21 cellular contexts compared by ENCODE assay signal in the genomic region with DNA sequence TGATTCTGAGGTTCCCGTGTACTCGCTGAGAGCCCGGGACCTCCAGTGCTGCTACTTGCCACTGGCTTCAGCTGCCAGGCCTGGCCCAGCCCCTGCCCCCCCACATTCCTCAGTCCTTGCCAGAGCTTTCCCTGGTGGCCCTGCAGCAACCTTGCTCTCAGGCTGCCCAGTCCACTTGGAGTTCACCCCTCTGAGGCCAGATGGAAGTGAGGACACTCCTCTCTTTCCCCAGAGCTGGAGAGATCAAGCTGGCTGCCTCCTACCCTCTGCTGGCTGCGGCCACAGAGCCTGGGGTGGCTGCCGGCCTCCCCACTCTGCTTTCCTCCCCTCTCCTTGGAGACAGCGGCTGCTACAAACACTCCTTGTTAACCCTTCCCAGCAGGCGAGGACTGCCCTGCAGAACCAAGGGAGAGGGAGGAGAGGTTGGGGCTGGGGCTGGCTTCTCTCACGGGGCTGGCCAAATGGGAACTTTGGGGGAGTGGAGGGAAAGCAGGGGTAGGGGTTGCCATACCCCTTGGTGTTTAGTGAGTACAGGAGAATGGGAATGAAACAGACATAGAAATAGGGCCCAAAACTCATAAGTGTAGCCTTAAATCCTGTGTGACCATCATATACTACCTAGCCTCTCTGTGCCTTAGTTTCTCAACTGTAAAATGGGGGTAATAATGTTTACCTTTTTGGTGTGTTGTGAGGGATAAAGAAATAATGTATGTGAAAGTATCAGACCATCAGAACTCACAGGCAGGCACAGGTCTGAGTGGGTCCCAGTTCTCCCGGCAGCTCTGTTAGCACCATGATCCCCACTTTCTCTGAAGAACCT. TPM values are rescaled to one million over a fixed set of nuclear protein-coding genes. Genes with fewer than 3 reads are reported as not detected.
DNase-seq lines count a peak whose midpoint lies in the region; ATAC-seq, FAIRE-seq and TF ChIP-seq lines count a peak whose summit lies in the region.
"Had no signal": no experiment of that assay in that cellular context is flagged by ENCODE, and none has a peak within 500 bp of the region (broad histone marks: within the 10 kb centered on the region; RNA-seq: fewer than 3 reads in every experiment).

A gene (minus strand): TSS at position 295 of the 820 bp plus-strand sequence. CDS start 389 bp downstream, outside the sequence.

- no peak for TF ChIP-seq POLR2A in HepG2 (IDR thresholded peaks at IDR 0.05; ENCODE audit: insufficient read depth in 1 of 2, low read depth in 2 of 2, low read length in 2 of 2)
- no peak for TF ChIP-seq POLR2A in right lobe of liver (IDR thresholded peaks at IDR 0.05)

- H3K9ac ChIP-seq in HepG2 (ENCODE audit: insufficient read depth, low read depth, low read length), result no peak within 1 kb of the TSS
- H3K9ac ChIP-seq in SK-N-SH, result no peak within 1 kb of the TSS

- no peaks in the 10 kb centered on the region for H3F3A ChIP-seq in SK-N-SH (replicated peaks; ENCODE audit: insufficient read depth)

- WGBS in HepG2 (ENCODE audit: low lambda C conversion rate), result 31% methylated on average over 4 of the region's 9 CpGs
- 57% methylated on average over 6 of the region's 9 CpGs for WGBS in right lobe of liver (ENCODE audit: insufficient coverage, low coverage, low lambda C conversion rate, missing lambda C conversion rate)
- WGBS in SK-N-SH (ENCODE audit: low lambda C conversion rate), result 80% methylated on average over 7 of the region's 9 CpGs

- H3K4me2 ChIP-seq in HepG2 (ENCODE audit: low read depth, low read length) (peak within 1 kb of the TSS; percentile 57), SK-N-SH (no peak within 1 kb of the TSS)

- H3K27me3 ChIP-seq in HepG2 (ENCODE audit: control insufficient read depth in 1 of 2, insufficient read depth in 2 of 2, low read length in 2 of 2), result peaks cover 2 to 48% of the 10 kb centered on the region in 2 experiments; a peak in 4 of 5 replicates
- no peaks in the 10 kb centered on the region for H3K27me3 ChIP-seq in right lobe of liver
- peaks cover 6 to 53% of the 10 kb centered on the region in 2 donors for H3K27me3 ChIP-seq in left lung
- peaks cover 11% of the 10 kb centered on the region for H3K27me3 ChIP-seq in SK-N-SH (ENCODE audit: insufficient read depth)

- no peaks in the 10 kb centered on the region for H4K20me1 ChIP-seq in HepG2 (ENCODE audit: insufficient read depth, low read length)
- H4K20me1 ChIP-seq in SK-N-SH (ENCODE audit: insufficient read depth), result no peaks in the 10 kb centered on the region

- H3K36me3 ChIP-seq in HepG2 (replicated peaks in 1 of 2; ENCODE audit: control insufficient read depth in 1 of 2, insufficient read depth in 2 of 2, low read length in 2 of 2) (no peaks in the 10 kb centered on the region), right lobe of liver (no peaks in the 10 kb centered on the region), left lung (no peaks in the 10 kb centered on the region), SK-N-SH (replicated peaks in 1 of 2; ENCODE audit: control insufficient read depth in 1 of 2, insufficient read depth in 2 of 2, low read length in 1 of 2) (no peaks in the 10 kb centered on the region)
- H3K36me3 ChIP-seq: adrenal gland, stomach had no signal

- TF ChIP-seq RAD21 in HepG2 (CRISPR knock-in tag; IDR thresholded peaks at IDR 0.05) (no peak), SK-N-SH (IDR thresholded peaks at IDR 0.05; ENCODE audit: low read length) (no peak)

- POLR2A ChIA-PET in HepG2 (lab: Yijun Ruan, JAX) (interaction anchor here (0.8 kb wide), 1 partner anchor 11 kb away, joined by 4 read pairs; no protein-coding TSS in a partner anchor), SK-N-SH (lab: Yijun Ruan, JAX) (interaction anchor here (0.6 kb wide), 1 partner anchor 37 kb away, joined by 3 read pairs; no protein-coding TSS in a partner anchor)

- H3K4me1 ChIP-seq in HepG2 (ENCODE audit: insufficient read depth, low read length) (peaks cover 21% of the 10 kb centered on the region), right lobe of liver (peaks cover 0 to 4% (median 0%) of the 10 kb centered on the region in 4 donors), left lung (peaks cover 0 to 5% of the 10 kb centered on the region in 2 donors), SK-N-SH (ENCODE audit: control insufficient read depth in 1 of 2, insufficient read depth in 2 of 2, low read depth in 1 of 2, low read length in 1 of 2) (peaks cover 0 to 15% of the 10 kb centered on the region in 2 experiments; a peak in 1 of 4 replicates)
- H3K4me1 ChIP-seq: adrenal gland had no signal

- H3K9me3 ChIP-seq in HepG2 (ENCODE audit: low read length), result no peaks in the 10 kb centered on the region
- H3K9me3 ChIP-seq in right lobe of liver, result no peaks in the 10 kb centered on the region
- H3K9me3 ChIP-seq in left lung, result no peaks in the 10 kb centered on the region
- no peaks in the 10 kb centered on the region for H3K9me3 ChIP-seq in SK-N-SH
- H3K9me3 ChIP-seq: adrenal gland, stomach had no signal

- H3K79me2 ChIP-seq in HepG2 (ENCODE audit: insufficient read depth, low read length) (no peaks in the 10 kb centered on the region), SK-N-SH (ENCODE audit: insufficient read depth) (no peaks in the 10 kb centered on the region)

- CTCF ChIA-PET in HepG2 (lab: Yijun Ruan, JAX; ENCODE audit: low intra/inter-chr PET ratio, low total read pairs), result no interaction called here
- CTCF ChIA-PET in SK-N-SH (lab: Yijun Ruan, JAX), result interaction anchor here (0.6 to 10.4 kb wide), 3 partner anchors 7 to 141 kb away, joined by 3 to 168 read pairs (median 6); a partner anchor contains a TSS

- H2AFZ ChIP-seq in HepG2 (ENCODE audit: low read length), result no peak within 1 kb of the TSS
- no peak within 1 kb of the TSS for H2AFZ ChIP-seq in SK-N-SH (ENCODE audit: low read depth)

- TF ChIP-seq EP300 in HepG2 (IDR thresholded peaks at IDR 0.05; ENCODE audit: low read depth in 2 of 2, low read length in 2 of 2), result no peak
- no peak for TF ChIP-seq EP300 in HepG2 (CRISPR knock-in tag; IDR thresholded peaks at IDR 0.05; ENCODE audit: borderline replicate concordance)
- no peak for TF ChIP-seq EP300 in SK-N-SH (IDR thresholded peaks at IDR 0.05; ENCODE audit: borderline replicate concordance in 1 of 2, low read depth in 1 of 2, low read length in 1 of 2)

- H3K9me2 ChIP-seq in SK-N-SH, result no peaks in the 10 kb centered on the region

- H3K4me3 ChIP-seq in HepG2 (replicated peaks in 1 of 3; ENCODE audit: insufficient read depth in 1 of 3, low read depth in 2 of 3, low read length in 3 of 3) (peak within 1 kb of the TSS in 1 of 3 experiments; percentile 45; a peak in 2 of 6 replicates), right lobe of liver (no peak within 1 kb of the TSS), choroid plexus epithelial cell (ENCODE audit: low read depth, low read length) (no peak within 1 kb of the TSS), left lung (no peak within 1 kb of the TSS), SK-N-SH (ENCODE audit: low read depth in 2 of 2, low read length in 1 of 2) (no peak within 1 kb of the TSS)
- H3K4me3 ChIP-seq: adrenal gland, stomach had no signal

- no peak for TF ChIP-seq CTCF in HepG2 (CRISPR knock-in tag; IDR thresholded peaks at IDR 0.05)
- TF ChIP-seq CTCF in right lobe of liver (IDR thresholded peaks at IDR 0.05), result no peak
- TF ChIP-seq CTCF in choroid plexus epithelial cell (conservative IDR thresholded peaks at IDR 0.05; ENCODE audit: low read depth, low read length), result no peak
- no peak for TF ChIP-seq CTCF in left lung (IDR thresholded peaks at IDR 0.05)
- no peak for TF ChIP-seq CTCF in SK-N-SH (IDR thresholded peaks at IDR 0.05)

- no peak for DNase-seq in HepG2 (ENCODE audit: low spot score)
- DNase-seq in right lobe of liver, result no peak
- peak; percentile 30 for DNase-seq in choroid plexus epithelial cell (ENCODE audit: low read depth)
- peak in 1 of 2 donors; percentile 47 for DNase-seq in left lung
- DNase-seq in activated effector memory CD4-positive, alpha-beta T cell treated with anti-CD3 and anti-CD28 coated beads, Interleukin-2, amount 50 U/mL, for 16 hours, result no peak
- DNase-seq in NCI-H1436 treated with DMSO at 0.1 percent for 48 hours (lab: John Stamatoyannopoulos, UW), result no peak
- no peak for DNase-seq in SK-N-SH
- DNase-seq in stimulated activated CD4-positive, alpha-beta T cell treated with anti-CD3 and anti-CD28 coated beads, Interleukin-4, amount 100 ng/mL, for 24 hours, result no peak
- DNase-seq: adrenal gland; GOT3; NCI-H2081 treated with DMSO at 0.1 percent for 48 hours; occipital lobe; stimulated activated CD4-positive, alpha-beta T cell treated with anti-CD3 and anti-CD28 coated beads, Interleukin-1b, Interleukin-23, amount 100 ng/mL, for 48 hours; T1000 had no signal

- no peak for FAIRE-seq in HepG2 (lab: Jason Lieb, UNC)

- ATAC-seq in HepG2, result peak; percentile 51
- no peak for ATAC-seq in right lobe of liver
- peak; percentile 18 for ATAC-seq in left lung
- ATAC-seq: activated T-helper 17 cell treated with anti-CD3 and anti-CD28 coated beads, Interleukin-2, amount 50 U/mL, for 72 hours had no signal

- intact Hi-C loops in HepG2 (cut with micrococcal nuclease; ENCODE audit: unreplicated experiment), result no loop called here
- intact Hi-C loops in right lobe of liver (cut with DNase I), result no loop called here
- intact Hi-C loops in left lung (cut with DNase I), result no loop called here

- BruUV-seq in HepG2 (replicated peaks; lab: Mats Ljungman, UMichigan), result no TSS peak

- in situ Hi-C loops in HepG2 (cut with HindIII; ENCODE audit: extremely low pct_ligation_motif_present, low pct_unique_long_range_greater_than_20kb), result no loop called here

- H3K27ac ChIP-seq in HepG2 (ENCODE audit: extremely low read length, insufficient read depth, low read length) (no peak within 1 kb of the TSS), right lobe of liver (no peak within 1 kb of the TSS), left lung (no peak within 1 kb of the TSS), SK-N-SH (ENCODE audit: low read depth in 2 of 2, low read length in 1 of 2) (no peak within 1 kb of the TSS)
- H3K27ac ChIP-seq: adrenal gland, stomach had no signal

RNA-seq across cellular contexts. Expression of the gene that starts here (rescaled TPM):
- total RNA-seq in HepG2 (2016; rRNA removed; fragmentation: Illumina TruSeq; extraction: Trizol), result not detected in 2 replicates
- not detected in 2 replicates for total RNA-seq in HepG2 (2016; cell fraction: cytosol; rRNA removed; fragmentation: Illumina TruSeq; extraction: Trizol; ENCODE audit: low read depth)
- not detected in 2 replicates for total RNA-seq in HepG2 (2016; cell fraction: insoluble cytoplasmic fraction; rRNA removed; fragmentation: Illumina TruSeq; extraction: Trizol)
- total RNA-seq in HepG2 (2016; cell fraction: membrane; rRNA removed; fragmentation: Illumina TruSeq; extraction: Trizol), result not detected in 2 replicates
- not detected in 2 replicates for total RNA-seq in HepG2 (2016; cell fraction: nucleus; rRNA removed; fragmentation: Illumina TruSeq; extraction: Trizol)
- not detected in 2 replicates for polyA plus RNA-seq in HepG2 (2011; rRNA removed)
- not detected in 2 replicates for polyA plus RNA-seq in HepG2 (2011; cell fraction: cytosol; rRNA removed)
- polyA plus RNA-seq in HepG2 (2011; cell fraction: nucleus; rRNA removed), result not detected in 2 replicates
- not detected in 2 replicates for polyA plus RNA-seq in HepG2 (2012)
- not detected in 2 replicates for polyA plus RNA-seq in HepG2 (2016; cell fraction: cytosol; fragmentation: Illumina TruSeq; extraction: Trizol; ENCODE audit: low read depth)
- not detected in 2 replicates for polyA plus RNA-seq in HepG2 (2016; cell fraction: insoluble cytoplasmic fraction; fragmentation: Illumina TruSeq; extraction: Trizol; ENCODE audit: low read depth)
- not detected in 2 replicates for polyA plus RNA-seq in HepG2 (2016; cell fraction: membrane; fragmentation: Illumina TruSeq; extraction: Trizol; ENCODE audit: low read depth)
- not detected in 2 replicates for polyA plus RNA-seq in HepG2 (2016; cell fraction: nucleus; fragmentation: Illumina TruSeq; extraction: Trizol; ENCODE audit: insufficient read depth, low read depth)
- 0.06 and 0.09 TPM in 2 replicates for polyA minus RNA-seq in HepG2 (2011; rRNA and poly(A)+ RNA removed; ENCODE audit: low replicate concordance)
- not detected in 2 replicates for polyA minus RNA-seq in HepG2 (2011; cell fraction: cytosol; rRNA and poly(A)+ RNA removed)
- not detected in 2 replicates for polyA minus RNA-seq in HepG2 (2011; cell fraction: nucleus; rRNA and poly(A)+ RNA removed)
- total RNA-seq in right lobe of liver, result not detected
- total RNA-seq in left lung, result 1 to 10 TPM in 1 of 2 donors, under 1 TPM in 1; 0.35 to 1.6 TPM
- 0.02 TPM in 1 of 2 replicates, not detected in the other for polyA plus RNA-seq in SK-N-SH (2012; rRNA removed)
- 0.01 TPM in 2 replicates for polyA plus RNA-seq in SK-N-SH (2012; cell fraction: cytosol; rRNA removed)
- 0.08 and 0.10 TPM in 2 replicates for polyA plus RNA-seq in SK-N-SH (2012; cell fraction: nucleus; rRNA removed)
- total RNA-seq: activated T-helper 17 cell treated with anti-CD3 and anti-CD28 coated beads, Interleukin-2, amount 50 U/mL, for 72 hours; kidney epithelial cell; mucosa of gallbladder; SK-MEL-5; urinary bladder had no signal
- polyA plus RNA-seq: IgD-negative memory B cell had no signal

Comparison
In these comparisons a context has a peak if more than half of its experiments do, and no peak if none do; other contexts are left out.
1. Peak in ATAC-seq and H3K4me2 ChIP-seq in HepG2; RNA of the gene not detected or under 1 TPM.